In the genomic region with DNA sequence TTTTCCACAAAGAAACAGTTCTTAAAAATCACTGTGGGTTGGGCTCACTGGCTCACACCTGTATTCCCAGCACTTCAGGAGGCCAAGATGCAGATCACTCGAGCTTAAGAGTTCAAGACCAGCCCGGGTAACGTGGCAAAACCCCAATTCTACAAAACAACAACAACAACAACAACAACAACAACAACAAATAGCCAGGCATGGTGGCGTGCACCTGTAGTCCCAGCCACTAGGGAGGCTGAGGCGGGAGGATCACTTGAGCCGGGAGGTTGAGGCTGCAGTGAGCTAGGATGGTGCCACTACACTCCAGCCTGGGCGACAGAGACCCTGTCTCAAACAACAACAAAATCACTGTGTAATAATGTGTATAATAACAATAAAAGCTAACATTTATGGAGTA, we compare ENCODE assay signal across 17 cellular contexts. TPM values are rescaled to one million over a fixed set of nuclear protein-coding genes. Genes with fewer than 3 reads are reported as not detected.
DNase-seq lines count a peak whose midpoint lies in the region; ATAC-seq, FAIRE-seq and TF ChIP-seq lines count a peak whose summit lies in the region.
"Had no signal": no experiment of that assay in that cellular context is flagged by ENCODE, and none has a peak within 500 bp of the region (broad histone marks: within the 10 kb centered on the region; RNA-seq: fewer than 3 reads in every experiment).

No MANE protein-coding gene starts in this region.

- dilution Hi-C loops in mammary epithelial cell (cut with HindIII; ENCODE audit: low sequenced_read_pairs), result no loop called here

- no peak for ATAC-seq in activated CD8-positive, alpha-beta memory T cell treated with anti-CD3 and anti-CD28 coated beads, Interleukin-2, amount 10 ng/mL, durations not matched to agents 7 days and 5 days
- no peak for ATAC-seq in K562
- ATAC-seq in lower lobe of right lung, result no peak
- ATAC-seq in esophagus mucosa, result no peak
- ATAC-seq: CD8-positive, alpha-beta T cell; HepG2 had no signal

- H3K27ac Mint-ChIP-seq in activated CD8-positive, alpha-beta memory T cell treated with anti-CD3 and anti-CD28 coated beads, Interleukin-2, amount 10 ng/mL, durations not matched to agents 7 days and 5 days, result no peak overlapping the region
- H3K27ac Mint-ChIP-seq: B cell; CD8-positive, alpha-beta T cell had no signal

- no peak for TF ChIP-seq CTCF in K562 (IDR thresholded peaks at IDR 0.05 in 2 of 3, conservative IDR thresholded peaks at IDR 0.05 in 1 of 3; ENCODE audit: insufficient read depth in 2 of 3, low read depth in 1 of 3, low read length in 3 of 3)
- no peak for TF ChIP-seq CTCF in lower lobe of right lung (IDR thresholded peaks at IDR 0.05)
- no peak for TF ChIP-seq CTCF in mammary epithelial cell (conservative IDR thresholded peaks at IDR 0.05 in 1 of 2, IDR thresholded peaks at IDR 0.05 in 1 of 2; ENCODE audit: extremely low read depth in 1 of 2, insufficient read depth in 1 of 2, low read depth in 1 of 2, low read length in 2 of 2)

- H3K27ac ChIP-seq in K562 (ENCODE audit: extremely low read depth, low read depth, low read length) (no peak overlapping the region), lower lobe of right lung (no peak overlapping the region), mammary epithelial cell (ENCODE audit: insufficient read depth, low read depth, low read length) (no peak overlapping the region)
- H3K27ac ChIP-seq: BLaER1 treated with 17β-estradiol and CSF1 and Interleukin-3, amounts not matched to agents 10 nM and 100 nM had no signal

- CTCF ChIA-PET in activated CD8-positive, alpha-beta memory T cell treated with anti-CD3 and anti-CD28 coated beads, Interleukin-2, amount 10 ng/mL, durations not matched to agents 7 days and 5 days (lab: Charles Lee), result interaction anchor here (1.1 to 1.7 kb wide), 2 partner anchors 14 to 378 kb away, joined by 3 to 7 read pairs; no protein-coding TSS in a partner anchor
- CTCF ChIA-PET in K562 (lab: Yijun Ruan, JAX; ENCODE audit: low intra/inter-chr PET ratio), result no interaction called here
- CTCF ChIA-PET in mammary epithelial cell (lab: Charles Lee; ENCODE audit: low non-redundant PET), result no interaction called here

- no peak for TF ChIP-seq EP300 in K562 (IDR thresholded peaks at IDR 0.05; ENCODE audit: low read length)

- peaks cover 5 to 6% of the 10 kb centered on the region in 2 experiments; a peak in 3 of 5 replicates for H3K4me1 ChIP-seq in K562 (replicated peaks in 1 of 2; ENCODE audit: control insufficient read depth in 2 of 2, insufficient read depth in 2 of 2, low read length in 2 of 2)
- no peaks in the 10 kb centered on the region for H3K4me1 ChIP-seq in lower lobe of right lung
- H3K4me1 ChIP-seq in mammary epithelial cell (ENCODE audit: insufficient read depth, low read length), result no peaks in the 10 kb centered on the region

- H3K4me3 ChIP-seq in K562 (no peak overlapping the region), lower lobe of right lung (no peak overlapping the region), mammary epithelial cell (replicated peaks in 1 of 3; ENCODE audit: insufficient read depth in 1 of 3, low read depth in 2 of 3, low read length in 3 of 3) (no peak overlapping the region)
- H3K4me3 ChIP-seq: BLaER1 treated with 17β-estradiol and CSF1 and Interleukin-3, amounts not matched to agents 10 nM and 100 nM had no signal

- no peak overlapping the region for H3K4me3 Mint-ChIP-seq in activated CD8-positive, alpha-beta memory T cell treated with anti-CD3 and anti-CD28 coated beads, Interleukin-2, amount 10 ng/mL, durations not matched to agents 7 days and 5 days
- H3K4me3 Mint-ChIP-seq: B cell; CD8-positive, alpha-beta T cell had no signal

- no peak for FAIRE-seq in K562 (lab: Jason Lieb, UNC)
- FAIRE-seq: HepG2 had no signal

- POLR2A ChIA-PET in K562 (lab: Yijun Ruan, JAX), result interaction anchor here (0.6 to 1.8 kb wide), 2 partner anchors 8 to 289 kb away, joined by 3 to 4 read pairs; no protein-coding TSS in a partner anchor

- H3K36me3 ChIP-seq in K562 (ENCODE audit: control insufficient read depth, insufficient read depth, low read length), result no peaks in the 10 kb centered on the region
- H3K36me3 ChIP-seq in lower lobe of right lung, result no peaks in the 10 kb centered on the region
- H3K36me3 ChIP-seq in mammary epithelial cell (ENCODE audit: insufficient read depth, low read length), result no peaks in the 10 kb centered on the region
- H3K36me3 ChIP-seq: BLaER1 treated with 17β-estradiol and CSF1 and Interleukin-3, amounts not matched to agents 10 nM and 100 nM had no signal

- DNase-seq in activated CD8-positive, alpha-beta memory T cell treated with anti-CD3 and anti-CD28 coated beads, Interleukin-2, amount 50 U/mL, for 48 hours, result peak; percentile 10
- no peak for DNase-seq in activated CD8-positive, alpha-beta memory T cell treated with anti-CD3 and anti-CD28 coated beads, Interleukin-2, amount 10 ng/mL, durations not matched to agents 7 days and 5 days
- no peak for DNase-seq in K562 (ENCODE audit: extremely low read depth in 1 of 4, low spot score in 3 of 4)
- peak; percentile 30 for DNase-seq in mesenteric fat pad (ENCODE audit: low spot score)
- no peak for DNase-seq in lower lobe of right lung
- no peak for DNase-seq in mammary epithelial cell
- DNase-seq: Calu3; CD8-positive, alpha-beta T cell; DMS79 treated with DMSO at 0.1 percent for 48 hours; GF-D8; GOT3 had no signal

- H3K9me1 ChIP-seq in K562 (ENCODE audit: control insufficient read depth, insufficient read depth, low read length), result no peaks in the 10 kb centered on the region

- H3K79me2 ChIP-seq in K562 (ENCODE audit: control insufficient read depth, insufficient read depth, low read length) (no peaks in the 10 kb centered on the region), mammary epithelial cell (ENCODE audit: insufficient read depth, low read length) (no peaks in the 10 kb centered on the region)

- TF ChIP-seq RAD21 in K562 (CRISPR knock-in tag; conservative IDR thresholded peaks at IDR 0.05 in 1 of 2, IDR thresholded peaks at IDR 0.05 in 1 of 2), result no peak

- H2AFZ ChIP-seq in K562 (ENCODE audit: low read depth, low read length), result no peak overlapping the region
- no peak overlapping the region for H2AFZ ChIP-seq in mammary epithelial cell (ENCODE audit: low read depth, low read length)

- no peak for TF ChIP-seq POLR2A in K562 (conservative IDR thresholded peaks at IDR 0.05)

- BruUV-seq in K562 (replicated peaks; lab: Mats Ljungman, UMichigan) (no TSS peak), mammary epithelial cell (replicated peaks; lab: Mats Ljungman, UMichigan) (no TSS peak)

- H3K36me3 Mint-ChIP-seq in activated CD8-positive, alpha-beta memory T cell treated with anti-CD3 and anti-CD28 coated beads, Interleukin-2, amount 10 ng/mL, durations not matched to agents 7 days and 5 days, result no peaks in the 10 kb centered on the region
- H3K36me3 Mint-ChIP-seq: CD8-positive, alpha-beta T cell had no signal

- no peaks in the 10 kb centered on the region for H3K4me1 Mint-ChIP-seq in activated CD8-positive, alpha-beta memory T cell treated with anti-CD3 and anti-CD28 coated beads, Interleukin-2, amount 10 ng/mL, durations not matched to agents 7 days and 5 days
- H3K4me1 Mint-ChIP-seq: B cell had no signal

- H3K27me3 ChIP-seq in K562 (ENCODE audit: control insufficient read depth in 2 of 2, insufficient read depth in 2 of 2, low read length in 2 of 2) (0 out of 5 replicates have a peak, but pooled peaks cover 0 to 5% of the 10 kb centered on the region in 2 experiments), lower lobe of right lung (ENCODE audit: low read depth) (no peaks in the 10 kb centered on the region), mammary epithelial cell (ENCODE audit: insufficient read depth, low read length) (no peaks in the 10 kb centered on the region)
- H3K27me3 ChIP-seq: BLaER1 treated with 17β-estradiol and CSF1 and Interleukin-3, amounts not matched to agents 10 nM and 100 nM had no signal

- in situ Hi-C loops in K562 (cut with MboI), result no loop called here
- in situ Hi-C loops in mammary epithelial cell (cut with MboI; ENCODE audit: low sequenced_read_pairs in 2 of 2), result loop anchor here in 1 of 2 donors (25.0 kb wide), 1 partner anchor 700 kb away; the partner anchor contains the start of gene TTC22

- H3K4me2 ChIP-seq in K562 (ENCODE audit: insufficient read depth, low read length), result no peak overlapping the region
- H3K4me2 ChIP-seq in mammary epithelial cell (ENCODE audit: insufficient read depth, low read depth, low read length), result no peak overlapping the region
- H3K4me2 ChIP-seq: BLaER1 treated with 17β-estradiol and CSF1 and Interleukin-3, amounts not matched to agents 10 nM and 100 nM had no signal

- H3K9ac ChIP-seq in K562 (ENCODE audit: insufficient read depth in 1 of 2, low read depth in 2 of 2, low read length in 2 of 2), result no peak overlapping the region
- no peak overlapping the region for H3K9ac ChIP-seq in mammary epithelial cell (ENCODE audit: insufficient read depth, low read length)
- H3K9ac ChIP-seq: BLaER1 treated with 17β-estradiol and CSF1 and Interleukin-3, amounts not matched to agents 10 nM and 100 nM had no signal

- H3K9me3 ChIP-seq in K562 (replicated peaks; ENCODE audit: control insufficient read depth, insufficient read depth, low read depth, low read length) (no peaks in the 10 kb centered on the region), lower lobe of right lung (no peaks in the 10 kb centered on the region), mammary epithelial cell (replicated peaks; ENCODE audit: insufficient read depth, low read length) (no peaks in the 10 kb centered on the region)
- H3K9me3 ChIP-seq: BLaER1 treated with 17β-estradiol and CSF1 and Interleukin-3, amounts not matched to agents 10 nM and 100 nM had no signal

- H3K9me3 Mint-ChIP-seq in activated CD8-positive, alpha-beta memory T cell treated with anti-CD3 and anti-CD28 coated beads, Interleukin-2, amount 10 ng/mL, durations not matched to agents 7 days and 5 days (ENCODE audit: low read depth), result no peaks in the 10 kb centered on the region
- H3K9me3 Mint-ChIP-seq: CD8-positive, alpha-beta T cell had no signal

- intact Hi-C loops in K562 (cut with micrococcal nuclease), result no loop called here
- intact Hi-C loops in lower lobe of right lung (cut with DNase I), result no loop called here
- intact Hi-C loops in mammary epithelial cell (cut with micrococcal nuclease), result no loop called here

- H4K20me1 ChIP-seq in K562 (replicated peaks; ENCODE audit: control insufficient read depth, insufficient read depth, low read length) (no peaks in the 10 kb centered on the region), mammary epithelial cell (ENCODE audit: insufficient read depth, low read length) (no peaks in the 10 kb centered on the region)
- H4K20me1 ChIP-seq: BLaER1 treated with 17β-estradiol and CSF1 and Interleukin-3, amounts not matched to agents 10 nM and 100 nM had no signal

- WGBS in K562 (ENCODE audit: insufficient coverage, low coverage, missing lambda C conversion rate), result 22% methylated on average over 7 of the region's 7 CpGs
- 85% methylated on average over 4 of the region's 7 CpGs for WGBS in mammary epithelial cell (ENCODE audit: low coverage, missing lambda C conversion rate)

- H3K27me3 Mint-ChIP-seq in activated CD8-positive, alpha-beta memory T cell treated with anti-CD3 and anti-CD28 coated beads, Interleukin-2, amount 10 ng/mL, durations not matched to agents 7 days and 5 days, result no peaks in the 10 kb centered on the region
- H3K27me3 Mint-ChIP-seq: B cell had no signal

RNA-seq across cellular contexts. Expression of gene CDCP2, which starts 40.8 kb away (rescaled TPM):
- total RNA-seq in activated CD8-positive, alpha-beta memory T cell treated with anti-CD3 and anti-CD28 coated beads, Interleukin-2, amount 10 ng/mL, durations not matched to agents 7 days and 5 days, result under 1 TPM in 1 of 2 experiments, not detected in 1; 0.09 TPM
- total RNA-seq in K562 (2011; cell fraction: chromatin; rRNA removed; ENCODE audit: low replicate concordance), result 0.14 and 0.21 TPM in 2 replicates
- total RNA-seq in K562 (2011; cell fraction: nucleolus; rRNA removed), result not detected in 2 replicates
- total RNA-seq in K562 (2011; cell fraction: nucleoplasm; rRNA removed), result 0.22 TPM in 1 of 2 replicates, not detected in the other
- not detected in 2 replicates for total RNA-seq in K562 (2014; rRNA removed)
- 0.06 TPM in 1 of 2 replicates, not detected in the other for total RNA-seq in K562 (2014; rRNA removed; fragmentation: Illumina TruSeq; extraction: Trizol)
- not detected in 2 replicates for total RNA-seq in K562 (2015; rRNA removed; fragmentation: Illumina TruSeq; extraction: Trizol)
- not detected in 2 replicates for total RNA-seq in K562 (2021)
- not detected in 2 replicates for polyA plus RNA-seq in K562 (2011; rRNA removed)
- 0.03 TPM in 1 of 2 replicates, not detected in the other for polyA plus RNA-seq in K562 (2011; cell fraction: cytosol; rRNA removed)
- not detected in 2 replicates for polyA plus RNA-seq in K562 (2011; cell fraction: nucleus; rRNA removed)
- polyA plus RNA-seq in K562 (2012), result not detected in 2 replicates
- polyA plus RNA-seq in K562 (2014; fragmentation: Illumina TruSeq; extraction: Trizol), result not detected in 2 replicates
- polyA plus RNA-seq in K562 (2014; fragmentation: Nextera tagmentation; extraction: Ambion mirVana), result not detected
- 0.05 TPM in 1 of 2 replicates, not detected in the other for polyA plus RNA-seq in K562 (2014; rRNA removed)
- polyA minus RNA-seq in K562 (2011; rRNA and poly(A)+ RNA removed), result 0.09 TPM in 1 of 2 replicates, not detected in the other
- not detected in 2 replicates for polyA minus RNA-seq in K562 (2011; cell fraction: cytosol; rRNA and poly(A)+ RNA removed)
- polyA minus RNA-seq in K562 (2011; cell fraction: nucleus; rRNA and poly(A)+ RNA removed), result not detected in 2 replicates
- 0.19 TPM for total RNA-seq in mesenteric fat pad
- not detected for total RNA-seq in lower lobe of right lung
- not detected for total RNA-seq in esophagus mucosa
- total RNA-seq in mammary epithelial cell, result not detected
- polyA plus RNA-seq in mammary epithelial cell, result not detected
- polyA minus RNA-seq in mammary epithelial cell, result not detected
- total RNA-seq: A172; B cell; Calu3; CD8-positive, alpha-beta T cell; H7; HepG2 had no signal
- polyA plus RNA-seq: HepG2 had no signal

RNA-seq across cellular contexts. Expression of gene TCEANC2, which starts 58.6 kb away (rescaled TPM):
- 10 to 100 TPM; 11.8 to 13.1 TPM for total RNA-seq in activated CD8-positive, alpha-beta memory T cell treated with anti-CD3 and anti-CD28 coated beads, Interleukin-2, amount 10 ng/mL, durations not matched to agents 7 days and 5 days
- 6.1 and 7.8 TPM in 2 replicates for total RNA-seq in K562 (2011; cell fraction: chromatin; rRNA removed; ENCODE audit: low replicate concordance)
- total RNA-seq in K562 (2011; cell fraction: nucleolus; rRNA removed), result 3.8 and 5.4 TPM in 2 replicates
- 6.5 and 11.8 TPM in 2 replicates for total RNA-seq in K562 (2011; cell fraction: nucleoplasm; rRNA removed)
- total RNA-seq in K562 (2014; rRNA removed), result 3.3 and 6.2 TPM in 2 replicates
- total RNA-seq in K562 (2014; rRNA removed; fragmentation: Illumina TruSeq; extraction: Trizol), result 6.3 and 8.2 TPM in 2 replicates
- total RNA-seq in K562 (2015; rRNA removed; fragmentation: Illumina TruSeq; extraction: Trizol), result 4.7 and 5.6 TPM in 2 replicates
- 7.0 and 7.2 TPM in 2 replicates for total RNA-seq in K562 (2021)
- 7.4 and 8.4 TPM in 2 replicates for polyA plus RNA-seq in K562 (2011; rRNA removed)
- polyA plus RNA-seq in K562 (2011; cell fraction: cytosol; rRNA removed), result 5.2 and 8.1 TPM in 2 replicates
- polyA plus RNA-seq in K562 (2011; cell fraction: nucleus; rRNA removed), result 6.6 and 7.9 TPM in 2 replicates
- polyA plus RNA-seq in K562 (2012), result 3.3 and 6.6 TPM in 2 replicates
- 6.0 and 7.1 TPM in 2 replicates for polyA plus RNA-seq in K562 (2014; fragmentation: Illumina TruSeq; extraction: Trizol)
- 10 to 100 TPM in 1 of 2 experiments, 1 to 10 TPM in 1; 9.8 to 10.2 TPM for polyA plus RNA-seq in K562 (2014; fragmentation: Nextera tagmentation; extraction: Ambion mirVana)
- polyA plus RNA-seq in K562 (2014; rRNA removed), result 5.2 and 5.3 TPM in 2 replicates
- 7.1 and 8.4 TPM in 2 replicates for polyA minus RNA-seq in K562 (2011; rRNA and poly(A)+ RNA removed)
- polyA minus RNA-seq in K562 (2011; cell fraction: cytosol; rRNA and poly(A)+ RNA removed), result 2.4 and 3.2 TPM in 2 replicates
- polyA minus RNA-seq in K562 (2011; cell fraction: nucleus; rRNA and poly(A)+ RNA removed), result 2.8 and 6.6 TPM in 2 replicates
- total RNA-seq in mesenteric fat pad, result 4.2 TPM
- total RNA-seq in lower lobe of right lung, result 5.3 TPM
- 4.2 TPM for total RNA-seq in esophagus mucosa
- 1 to 10 TPM; 3.8 to 5.5 TPM for total RNA-seq in mammary epithelial cell
- 3.4 TPM for polyA plus RNA-seq in mammary epithelial cell
- polyA minus RNA-seq in mammary epithelial cell, result 9.6 TPM

RNA-seq across cellular contexts. Expression of gene TMEM59, which starts 59.0 kb away (rescaled TPM):
- 100 to 1,000 TPM; 165 to 171 TPM for total RNA-seq in activated CD8-positive, alpha-beta memory T cell treated with anti-CD3 and anti-CD28 coated beads, Interleukin-2, amount 10 ng/mL, durations not matched to agents 7 days and 5 days
- total RNA-seq in K562 (2011; cell fraction: chromatin; rRNA removed; ENCODE audit: low replicate concordance), result 144 and 157 TPM in 2 replicates
- 168 and 198 TPM in 2 replicates for total RNA-seq in K562 (2011; cell fraction: nucleolus; rRNA removed)
- 246 and 274 TPM in 2 replicates for total RNA-seq in K562 (2011; cell fraction: nucleoplasm; rRNA removed)
- total RNA-seq in K562 (2014; rRNA removed) (97.2 and 122 TPM in 2 replicates), K562 (2014; rRNA removed; fragmentation: Illumina TruSeq; extraction: Trizol) (151 and 168 TPM in 2 replicates), K562 (2015; rRNA removed; fragmentation: Illumina TruSeq; extraction: Trizol) (137 and 144 TPM in 2 replicates), K562 (2021) (163 and 186 TPM in 2 replicates), mesenteric fat pad (364 TPM), lower lobe of right lung (475 TPM), esophagus mucosa (255 TPM), mammary epithelial cell (100 to 1,000 TPM; 164 to 223 TPM)
- polyA plus RNA-seq in K562 (2011; rRNA removed) (299 and 316 TPM in 2 replicates), K562 (2014; fragmentation: Illumina TruSeq; extraction: Trizol) (133 and 136 TPM in 2 replicates), K562 (2014; fragmentation: Nextera tagmentation; extraction: Ambion mirVana) (100 to 1,000 TPM; 196 to 202 TPM), K562 (2014; rRNA removed) (93.1 and 127 TPM in 2 replicates), mammary epithelial cell (182 TPM)
- 93.8 and 181 TPM in 2 replicates for polyA plus RNA-seq in K562 (2011; cell fraction: cytosol; rRNA removed)
- polyA plus RNA-seq in K562 (2011; cell fraction: nucleus; rRNA removed), result 45.4 and 94.5 TPM in 2 replicates
- polyA plus RNA-seq in K562 (2012), result 189 and 249 TPM in 2 replicates
- 146 and 161 TPM in 2 replicates for polyA minus RNA-seq in K562 (2011; rRNA and poly(A)+ RNA removed)
- 68.4 and 86.7 TPM in 2 replicates for polyA minus RNA-seq in K562 (2011; cell fraction: cytosol; rRNA and poly(A)+ RNA removed)
- polyA minus RNA-seq in K562 (2011; cell fraction: nucleus; rRNA and poly(A)+ RNA removed), result 12.7 and 29.8 TPM in 2 replicates
- 61.5 TPM for polyA minus RNA-seq in mammary epithelial cell

Comparison
In these comparisons a context has a peak if more than half of its experiments do, and no peak if none do; other contexts are left out.
1. DNase-seq: peak in activated CD8-positive, alpha-beta memory T cell treated with anti-CD3 and anti-CD28 coated beads, Interleukin-2, amount 50 U/mL, for 48 hours (single experiment) and mesenteric fat pad (single experiment); none in activated CD8-positive, alpha-beta memory T cell treated with anti-CD3 and anti-CD28 coated beads, Interleukin-2, amount 10 ng/mL, durations not matched to agents 7 days and 5 days (single experiment), K562 (0 of 4), lower lobe of right lung (single experiment) and mammary epithelial cell (single experiment).